In genomic region chr10:75038335-75038734, GRCh38 we compare ENCODE assay signal across 17 cellular contexts.
DNase-seq lines count a peak whose midpoint lies in the region; ATAC-seq and TF ChIP-seq lines count a peak whose summit lies in the region.
"Had no signal": no experiment of that assay in that cellular context is flagged by ENCODE, and none has a peak within 500 bp of the region (broad histone marks: within the 10 kb centered on the region; RNA-seq: fewer than 3 reads in every experiment).

No MANE protein-coding gene starts in this region.

- no peak overlapping the region for H3K9ac ChIP-seq in neural progenitor cell
- H3K9ac ChIP-seq: BLaER1 had no signal

- DNase-seq in AG09319 (ENCODE audit: extremely low read depth, low read depth) (peak; percentile 43), fibroblast of the aortic adventitia (ENCODE audit: low read depth) (peak; percentile 87), neural progenitor cell (ENCODE audit: low spot score) (no peak), NCI-H510A treated with DMSO at 0.1 percent for 48 hours (lab: John Stamatoyannopoulos, UW) (no peak), NCI-H526 (lab: John Stamatoyannopoulos, UW) (no peak)
- DNase-seq: activated CD4-positive, alpha-beta T cell treated with anti-CD3 and anti-CD28 coated beads, Interleukin-2, amount 50 U/mL, for 4 hours; activated naive CD4-positive, alpha-beta T cell treated with anti-CD3 and anti-CD28 coated beads, Interleukin-2, amount 10 ng/mL, durations not matched to agents 7 days and 5 days; DMS153; NCI-H2029; NCI-H774; posterior cingulate gyrus; T-helper 9 cell had no signal

- H4K20me1 ChIP-seq in neural progenitor cell (ENCODE audit: low read depth): no peaks in the 10 kb centered on the region
- H4K20me1 ChIP-seq: BLaER1 had no signal

- H3K4me3 ChIP-seq in fibroblast of the aortic adventitia (ENCODE audit: low read depth, low read length) (no peak overlapping the region), neural progenitor cell (no peak overlapping the region)
- H3K4me3 ChIP-seq: BLaER1, tibial nerve had no signal

- H3K36me3 Mint-ChIP-seq in nephron (ENCODE audit: low read depth): peaks cover 13% of the 10 kb centered on the region
- H3K36me3 Mint-ChIP-seq in neural progenitor cell: no peaks in the 10 kb centered on the region
- H3K36me3 Mint-ChIP-seq: activated naive CD4-positive, alpha-beta T cell treated with anti-CD3 and anti-CD28 coated beads, Interleukin-2, amount 10 ng/mL, durations not matched to agents 7 days and 5 days had no signal

- ATAC-seq in SK-N-SH treated with all-trans-retinoic acid at 6 μM for 48 hours: peak; percentile 45
- ATAC-seq in HG03139 (IDR thresholded peaks at IDR 0.05; ENCODE audit: unreplicated experiment): no peak

- no peaks in the 10 kb centered on the region for H3K9me3 ChIP-seq in neural progenitor cell (ENCODE audit: low read depth)
- H3K9me3 ChIP-seq: BLaER1, tibial nerve had no signal

- peak overlapping the region in 2 of 3 experiments; percentile 60 to 73 for H3K27ac Mint-ChIP-seq in nephron
- no peak overlapping the region for H3K27ac Mint-ChIP-seq in neural progenitor cell
- H3K27ac Mint-ChIP-seq: activated naive CD4-positive, alpha-beta T cell treated with anti-CD3 and anti-CD28 coated beads, Interleukin-2, amount 10 ng/mL, durations not matched to agents 7 days and 5 days had no signal

- H3K4me3 Mint-ChIP-seq in nephron (no peak overlapping the region), neural progenitor cell (no peak overlapping the region)
- H3K4me3 Mint-ChIP-seq: activated naive CD4-positive, alpha-beta T cell treated with anti-CD3 and anti-CD28 coated beads, Interleukin-2, amount 10 ng/mL, durations not matched to agents 7 days and 5 days had no signal

- H3K4me1 ChIP-seq in neural progenitor cell: no peaks in the 10 kb centered on the region

- no peaks in the 10 kb centered on the region for H3K27me3 ChIP-seq in neural progenitor cell
- H3K27me3 ChIP-seq: BLaER1 had no signal

- H3K27me3 Mint-ChIP-seq in nephron (ENCODE audit: low read depth) (peaks cover 6% of the 10 kb centered on the region), neural progenitor cell (ENCODE audit: insufficient read depth, low read depth) (peaks cover 2% of the 10 kb centered on the region)
- H3K27me3 Mint-ChIP-seq: activated naive CD4-positive, alpha-beta T cell treated with anti-CD3 and anti-CD28 coated beads, Interleukin-2, amount 10 ng/mL, durations not matched to agents 7 days and 5 days had no signal

- peaks cover 25% of the 10 kb centered on the region for H3K4me1 Mint-ChIP-seq in nephron
- H3K4me1 Mint-ChIP-seq in neural progenitor cell: peaks cover 7% of the 10 kb centered on the region

- H3F3A ChIP-seq in neural progenitor cell (ENCODE audit: low read depth): no peaks in the 10 kb centered on the region

- TF ChIP-seq CTCF in AG09319 (IDR thresholded peaks at IDR 0.05; ENCODE audit: low read depth, low read length): no peak
- no peak for TF ChIP-seq CTCF in fibroblast of the aortic adventitia (IDR thresholded peaks at IDR 0.05; ENCODE audit: insufficient read depth, low read length)
- no peak for TF ChIP-seq CTCF in nephron (IDR thresholded peaks at IDR 0.05; ENCODE audit: unreplicated experiment in 3 of 3)
- no peak for TF ChIP-seq CTCF in neural progenitor cell (IDR thresholded peaks at IDR 0.05)

- no peak overlapping the region for H3K4me2 ChIP-seq in neural progenitor cell
- H3K4me2 ChIP-seq: BLaER1 had no signal

- H2AFZ ChIP-seq in neural progenitor cell (replicated peaks): no peak overlapping the region

- H3K27ac ChIP-seq in neural progenitor cell: no peak overlapping the region
- H3K27ac ChIP-seq: BLaER1 had no signal

- no peaks in the 10 kb centered on the region for H3K36me3 ChIP-seq in neural progenitor cell
- H3K36me3 ChIP-seq: BLaER1 had no signal

- H3K9me3 Mint-ChIP-seq in nephron (no peaks in the 10 kb centered on the region), neural progenitor cell (no peaks in the 10 kb centered on the region)
- H3K9me3 Mint-ChIP-seq: activated naive CD4-positive, alpha-beta T cell treated with anti-CD3 and anti-CD28 coated beads, Interleukin-2, amount 10 ng/mL, durations not matched to agents 7 days and 5 days had no signal

- no peaks in the 10 kb centered on the region for H3K79me2 ChIP-seq in neural progenitor cell (ENCODE audit: low read depth)

TF ChIP-seq in SK-N-SH treated with all-trans-retinoic acid at 6 μM for 48 hours, 23 proteins besides CTCF, POLR2A, EP300 and RAD21:
- no peak for TF ChIP-seq CSRNP3 (CRISPR knock-in tag; IDR thresholded peaks at IDR 0.05)
- no peak for TF ChIP-seq TOX (CRISPR knock-in tag; IDR thresholded peaks at IDR 0.05; ENCODE audit: borderline replicate concordance)
- TF ChIP-seq ZNF70 (CRISPR knock-in tag; IDR thresholded peaks at IDR 0.05): no peak
- no peak for TF ChIP-seq OSR1 (CRISPR knock-in tag; IDR thresholded peaks at IDR 0.05)
- TF ChIP-seq POU6F1 (CRISPR knock-in tag; IDR thresholded peaks at IDR 0.05; ENCODE audit: borderline replicate concordance, low read depth): no peak
- no peak for TF ChIP-seq ZNF565 (CRISPR knock-in tag; conservative IDR thresholded peaks at IDR 0.05; ENCODE audit: low read depth)
- no peak for TF ChIP-seq ZFP3 (CRISPR knock-in tag; IDR thresholded peaks at IDR 0.05)
- no peak for TF ChIP-seq ZNF8 (CRISPR knock-in tag; IDR thresholded peaks at IDR 0.05)
- no peak for TF ChIP-seq PATZ1 (CRISPR knock-in tag; IDR thresholded peaks at IDR 0.05; ENCODE audit: borderline replicate concordance)

Comparison
In these comparisons a context has a peak if more than half of its experiments do, and no peak if none do; other contexts are left out.
1. DNase-seq: peak in AG09319 (single experiment) and fibroblast of the aortic adventitia (single experiment); none in neural progenitor cell (single experiment), NCI-H510A treated with DMSO at 0.1 percent for 48 hours (single experiment) and NCI-H526 (0 of 2).